Comparison of ENCODE assay signal across 12 cellular contexts in genomic region chr7:2103071-2103898, GRCh38.
DNase-seq lines count a peak whose midpoint lies in the region; ATAC-seq, FAIRE-seq and TF ChIP-seq lines count a peak whose summit lies in the region.
"Had no signal": no experiment of that assay in that cellular context is flagged by ENCODE, and none has a peak within 500 bp of the region (broad histone marks: within the 10 kb centered on the region; RNA-seq: fewer than 3 reads in every experiment).

No MANE protein-coding gene starts in this region.

- TF ChIP-seq CTCF in DND-41 (IDR thresholded peaks at IDR 0.05; ENCODE audit: borderline replicate concordance, extremely low read depth, low read length, poor library complexity, severe bottlenecking) (no peak), spleen (IDR thresholded peaks at IDR 0.05 in 8 of 11, conservative IDR thresholded peaks at IDR 0.05 in 3 of 11) (no peak), kidney (IDR thresholded peaks at IDR 0.05; ENCODE audit: borderline replicate concordance, extremely low read depth, insufficient read depth) (no peak)

- H3K9ac ChIP-seq in DND-41 (ENCODE audit: low read depth, low read length), result no peak overlapping the region
- peak overlapping the region; percentile 16 for H3K9ac ChIP-seq in iPS-20b (ENCODE audit: low read depth, low read length)
- H3K9ac ChIP-seq in kidney (ENCODE audit: low read length in 2 of 2), result peak overlapping the region in 1 of 2 donors; percentile 37

- peaks cover 19% of the 10 kb centered on the region for H3K36me3 ChIP-seq in DND-41 (ENCODE audit: insufficient read depth, low read length)
- no peaks in the 10 kb centered on the region for H3K36me3 ChIP-seq in iPS-20b (ENCODE audit: insufficient read depth, low read depth, low read length)
- H3K36me3 ChIP-seq in spleen, result peaks cover 0 to 9% (median 0%) of the 10 kb centered on the region in 6 donors
- no peaks in the 10 kb centered on the region for H3K36me3 ChIP-seq in kidney (ENCODE audit: control insufficient read depth in 1 of 2, insufficient read depth in 2 of 2, low read length in 2 of 2)

- no peaks in the 10 kb centered on the region for H3K9me3 ChIP-seq in DND-41 (ENCODE audit: insufficient read depth, low read length, severe bottlenecking)
- no peaks in the 10 kb centered on the region for H3K9me3 ChIP-seq in iPS-20b (ENCODE audit: insufficient read depth, low read depth, low read length)
- H3K9me3 ChIP-seq in spleen, result no peaks in the 10 kb centered on the region
- H3K9me3 ChIP-seq in kidney (ENCODE audit: control insufficient read depth in 1 of 2, low read length in 2 of 2), result no peaks in the 10 kb centered on the region

- intact Hi-C loops in spleen (cut with DNase I; ENCODE audit: low total_unique reads) (no loop called here), kidney (cut with DNase I) (no loop called here)

- no peak for FAIRE-seq in kidney (lab: Jason Lieb, UNC)
- FAIRE-seq: D721Med had no signal

- no peak overlapping the region for H3K4me3 ChIP-seq in DND-41 (ENCODE audit: low read depth in 1 of 2, low read length in 2 of 2)
- no peak overlapping the region for H3K4me3 ChIP-seq in iPS-20b (ENCODE audit: low read length)
- H3K4me3 ChIP-seq in spleen, result no peak overlapping the region
- no peak overlapping the region for H3K4me3 ChIP-seq in kidney (ENCODE audit: low read length in 2 of 2)

- peaks cover 7% of the 10 kb centered on the region for H3K36me3 Mint-ChIP-seq in activated CD8-positive, alpha-beta T cell treated with anti-CD3 and anti-CD28 coated beads, Interleukin-2, amount 10 ng/mL, durations not matched to agents 7 days and 5 days (ENCODE audit: low read depth)

- H3K4me1 Mint-ChIP-seq in activated CD8-positive, alpha-beta T cell treated with anti-CD3 and anti-CD28 coated beads, Interleukin-2, amount 10 ng/mL, durations not matched to agents 7 days and 5 days (ENCODE audit: low read depth), result peaks cover 46% of the 10 kb centered on the region

- H3K9me3 Mint-ChIP-seq in activated CD8-positive, alpha-beta T cell treated with anti-CD3 and anti-CD28 coated beads, Interleukin-2, amount 10 ng/mL, durations not matched to agents 7 days and 5 days (ENCODE audit: insufficient read depth), result no peaks in the 10 kb centered on the region

- no peak overlapping the region for H3K4me2 ChIP-seq in DND-41 (ENCODE audit: insufficient read depth, low read length)

- no peak for ATAC-seq in DND-41 (ENCODE audit: insufficient read depth, low read depth)
- ATAC-seq in activated CD8-positive, alpha-beta T cell treated with anti-CD3 and anti-CD28 coated beads, Interleukin-2, amount 10 ng/mL, durations not matched to agents 7 days and 5 days, result no peak

- CTCF ChIA-PET in activated CD8-positive, alpha-beta T cell treated with anti-CD3 and anti-CD28 coated beads, Interleukin-2, amount 10 ng/mL, durations not matched to agents 7 days and 5 days (lab: Charles Lee), result interaction anchor here (1.5 kb wide), 1 partner anchor 14 kb away, joined by 3 read pairs; no protein-coding TSS in a partner anchor

- no peak for TF ChIP-seq POLR2A in spleen (IDR thresholded peaks at IDR 0.05)

- H3K27ac Mint-ChIP-seq in activated CD8-positive, alpha-beta T cell treated with anti-CD3 and anti-CD28 coated beads, Interleukin-2, amount 10 ng/mL, durations not matched to agents 7 days and 5 days, result peak overlapping the region; percentile 58

- 94 to 95% (median 94%) methylated on average over 18 to 39 of the region's 39 CpGs for WGBS in spleen, 5 donors

- no peak overlapping the region for H2AFZ ChIP-seq in DND-41 (ENCODE audit: low read depth, low read length)

- no peak overlapping the region for H3K4me3 Mint-ChIP-seq in activated CD8-positive, alpha-beta T cell treated with anti-CD3 and anti-CD28 coated beads, Interleukin-2, amount 10 ng/mL, durations not matched to agents 7 days and 5 days

- H3K27me3 Mint-ChIP-seq in activated CD8-positive, alpha-beta T cell treated with anti-CD3 and anti-CD28 coated beads, Interleukin-2, amount 10 ng/mL, durations not matched to agents 7 days and 5 days (ENCODE audit: low read depth), result no peaks in the 10 kb centered on the region

- H3K27ac ChIP-seq in DND-41 (ENCODE audit: low read length) (peak overlapping the region; percentile 27; the same call in 1 of the 2 replicates), iPS-20b (ENCODE audit: low read length) (peak overlapping the region; percentile 36), spleen (peak overlapping the region in 5 of 8 donors; percentile 6 to 73 (median 60)), kidney (ENCODE audit: low read depth in 2 of 2, low read length in 2 of 2) (no peak overlapping the region)

- peaks cover 32% of the 10 kb centered on the region for H4K20me1 ChIP-seq in DND-41 (ENCODE audit: insufficient read depth, low read length)

- peaks cover 4% of the 10 kb centered on the region for H3K79me2 ChIP-seq in DND-41 (ENCODE audit: insufficient read depth, low read length)

- POLR2A ChIA-PET in activated CD8-positive, alpha-beta T cell treated with anti-CD3 and anti-CD28 coated beads, Interleukin-2, amount 10 ng/mL, durations not matched to agents 7 days and 5 days (lab: Charles Lee), result no interaction called here

- H3K27me3 ChIP-seq in DND-41 (ENCODE audit: insufficient read depth, low read length, poor library complexity) (no peaks in the 10 kb centered on the region), iPS-20b (ENCODE audit: insufficient read depth, low read length) (no peaks in the 10 kb centered on the region), spleen (replicated peaks in 1 of 7) (no peaks in the 10 kb centered on the region)

- peaks cover 8% of the 10 kb centered on the region for H3K4me1 ChIP-seq in DND-41 (ENCODE audit: insufficient read depth, low read length)
- H3K4me1 ChIP-seq in iPS-20b (ENCODE audit: insufficient read depth, low read length), result peaks cover 12% of the 10 kb centered on the region; the same call in 1 of the 2 replicates
- peaks cover 19 to 80% (median 68%) of the 10 kb centered on the region in 6 donors for H3K4me1 ChIP-seq in spleen
- peaks cover 4 to 18% of the 10 kb centered on the region in 2 donors for H3K4me1 ChIP-seq in kidney (ENCODE audit: control insufficient read depth in 1 of 2, insufficient read depth in 1 of 2, low read depth in 1 of 2, low read length in 2 of 2)

- no peak for DNase-seq in DND-41
- DNase-seq in activated CD8-positive, alpha-beta T cell treated with anti-CD3 and anti-CD28 coated beads, Interleukin-2, amount 10 ng/mL, durations not matched to agents 7 days and 5 days, result no peak
- DNase-seq in spleen, result no peak
- DNase-seq in kidney, result no peak
- DNase-seq in NCI-H774 (lab: John Stamatoyannopoulos, UW), result no peak
- no peak for DNase-seq in NCI-H446 treated with DMSO at 0.1 percent for 48 hours (lab: John Stamatoyannopoulos, UW)
- no peak for DNase-seq in MV-4-11 (lab: John Stamatoyannopoulos, UW)
- DNase-seq: KG1, NCI-H2081, OCI-M1 had no signal

Comparison
In these comparisons a context has a peak if more than half of its experiments do, and no peak if none do; other contexts are left out.
1. H3K27ac ChIP-seq: peak in DND-41 (single experiment), iPS-20b (single experiment) and spleen (5 of 8); none in kidney (0 of 2).